Comparison of ENCODE assay signal across 8 cellular contexts in genomic region chr1:200483491-200484143, GRCh38.
A peak's percentile ranks its signal among the peaks of the same experiment; 100 is the strongest.
DNase-seq lines count a peak whose midpoint lies in the region; ATAC-seq and TF ChIP-seq lines count a peak whose summit lies in the region.

No MANE protein-coding gene starts in this region.

- H3K4me3 Mint-ChIP-seq in activated B cell treated with CpG ODN at 0.5 μM for 24 hours: no peak overlapping the region

- CTCF ChIA-PET in activated B cell treated with CpG ODN at 0.5 μM for 24 hours (lab: Charles Lee): interaction anchor here (2.0 kb wide), 1 partner anchor 344 kb away, joined by 6 read pairs; no protein-coding TSS in a partner anchor

- peaks cover 14% of the 10 kb centered on the region for H3K4me1 Mint-ChIP-seq in activated B cell treated with CpG ODN at 0.5 μM for 24 hours

- H3K36me3 ChIP-seq in vagina: no peaks in the 10 kb centered on the region

- intact Hi-C loops in activated B cell treated with CpG ODN at 0.5 μM for 24 hours (cut with micrococcal nuclease) (loop anchor here (1.0 kb wide), 1 partner anchor 35 kb away; no protein-coding TSS in a partner anchor), vagina (cut with DNase I) (loop anchor here (10.0 kb wide), 1 partner anchor 199 kb away; no protein-coding TSS in a partner anchor)

- H3K9me3 Mint-ChIP-seq in activated B cell treated with CpG ODN at 0.5 μM for 24 hours: no peaks in the 10 kb centered on the region

- H3K4me3 ChIP-seq in vagina: no peak overlapping the region

- peaks cover 8% of the 10 kb centered on the region for H3K27me3 Mint-ChIP-seq in activated B cell treated with CpG ODN at 0.5 μM for 24 hours

- peak; percentile 32 for DNase-seq in GDM1 (lab: John Stamatoyannopoulos, UW)
- DNase-seq in activated B cell treated with CpG ODN at 0.5 μM for 24 hours: no peak
- peak; percentile 95 for DNase-seq in epithelial cell of prostate (ENCODE audit: low read depth, low spot score)
- DNase-seq in stimulated activated CD4-positive, alpha-beta T cell treated with anti-CD3 and anti-CD28 coated beads, Interleukin-2, amount 100 ng/mL, for 4 hours (ENCODE audit: low read depth): peak; percentile 42
- no peak for DNase-seq in vagina (ENCODE audit: extremely low spot score in 2 of 2)
- DNase-seq in DMS153 treated with DMSO at 0.1 percent for 48 hours (lab: John Stamatoyannopoulos, UW; ENCODE audit: unreplicated experiment): no peak

- H3K4me1 ChIP-seq in vagina: no peaks in the 10 kb centered on the region

- no peaks in the 10 kb centered on the region for H3K27me3 ChIP-seq in vagina

- H3K36me3 Mint-ChIP-seq in activated B cell treated with CpG ODN at 0.5 μM for 24 hours (ENCODE audit: low read depth): no peaks in the 10 kb centered on the region

- no peaks in the 10 kb centered on the region for H3K9me3 ChIP-seq in vagina

- TF ChIP-seq CTCF in activated B cell treated with CpG ODN at 0.5 μM for 24 hours (IDR thresholded peaks at IDR 0.05): no peak
- TF ChIP-seq CTCF in vagina (IDR thresholded peaks at IDR 0.05): no peak

- peak overlapping the region; percentile 30 for H3K27ac ChIP-seq in epithelial cell of prostate
- no peak overlapping the region for H3K27ac ChIP-seq in vagina

- H3K27ac Mint-ChIP-seq in activated B cell treated with CpG ODN at 0.5 μM for 24 hours: peak overlapping the region; percentile 35

- POLR2A ChIA-PET in activated B cell treated with CpG ODN at 0.5 μM for 24 hours (lab: Charles Lee): interaction anchor here (0.5 to 1.0 kb wide), 4 partner anchors 13 to 182 kb away, joined by 3 to 5 read pairs (median 4); no protein-coding TSS in a partner anchor

- peak; percentile 94 for ATAC-seq in GM21526 (IDR thresholded peaks at IDR 0.05; ENCODE audit: low FRiP score, unreplicated experiment)
- ATAC-seq in HG03575 (IDR thresholded peaks at IDR 0.05; ENCODE audit: extremely low read depth, insufficient number of reproducible peaks, low FRiP score, unreplicated experiment): peak; percentile 98
- peak; percentile 95 for ATAC-seq in activated B cell treated with CpG ODN at 0.5 μM for 24 hours (ENCODE audit: low read depth)

- no peak for TF ChIP-seq POLR2A in vagina (IDR thresholded peaks at IDR 0.05)

Comparison
In these comparisons a context has a peak if more than half of its experiments do, and no peak if none do; other contexts are left out.
1. DNase-seq: peak in GDM1 (single experiment), epithelial cell of prostate (single experiment) and stimulated activated CD4-positive, alpha-beta T cell treated with anti-CD3 and anti-CD28 coated beads, Interleukin-2, amount 100 ng/mL, for 4 hours (single experiment); none in activated B cell treated with CpG ODN at 0.5 μM for 24 hours (single experiment), vagina (0 of 2) and DMS153 treated with DMSO at 0.1 percent for 48 hours (single experiment).
2. Peak in every context shown above with its lines, with median percentiles within 50 percentile points of each other: ATAC-seq.